1 cellular context compared by ENCODE assay signal in genomic region chr9:136244116-136244775, GRCh38.
TF ChIP-seq lines count a peak whose summit lies in the region.

No MANE protein-coding gene starts in this region.

TF ChIP-seq in HepG2, 621 proteins besides CTCF, POLR2A, EP300 and RAD21 (continued from another document and continues in another):
- TF ChIP-seq ZBTB10 (CRISPR knock-in tag; IDR thresholded peaks at IDR 0.05; ENCODE audit: borderline replicate concordance) (no peak), ZNF687 (CRISPR knock-in tag; IDR thresholded peaks at IDR 0.05) (no peak), ZFYVE20 (CRISPR knock-in tag; IDR thresholded peaks at IDR 0.05; ENCODE audit: borderline replicate concordance, low read depth) (no peak), ZGPAT (CRISPR knock-in tag; IDR thresholded peaks at IDR 0.05) (0 out of 2 replicates have a peak, but pooled peaks have one; percentile 52), SNAI1 (CRISPR knock-in tag; IDR thresholded peaks at IDR 0.05; ENCODE audit: borderline replicate concordance) (no peak), FLYWCH1 (CRISPR knock-in tag; IDR thresholded peaks at IDR 0.05) (no peak), SIX4 (CRISPR knock-in tag; IDR thresholded peaks at IDR 0.05) (no peak), CREM (IDR thresholded peaks at IDR 0.05) (peak; percentile 59; the same call in 1 of the 2 replicates), CREM (CRISPR knock-in tag; IDR thresholded peaks at IDR 0.05) (no peak), ZSCAN31 (CRISPR knock-in tag; IDR thresholded peaks at IDR 0.05; ENCODE audit: low read depth) (no peak), SAP130 (CRISPR knock-in tag; IDR thresholded peaks at IDR 0.05; ENCODE audit: low read depth) (peak; percentile 77), CREBL2 (CRISPR knock-in tag; IDR thresholded peaks at IDR 0.05; ENCODE audit: borderline replicate concordance) (no peak), MTF1 (CRISPR knock-in tag; IDR thresholded peaks at IDR 0.05) (no peak), GATAD2A (CRISPR knock-in tag; IDR thresholded peaks at IDR 0.05) (peak; percentile 28; the same call in 1 of the 2 replicates), NR2F6 (IDR thresholded peaks at IDR 0.05) (peak; percentile 86), NR2F6 (CRISPR knock-in tag; IDR thresholded peaks at IDR 0.05) (peak; percentile 72), ZBTB1 (CRISPR knock-in tag; IDR thresholded peaks at IDR 0.05; ENCODE audit: borderline replicate concordance) (no peak), NFAT5 (CRISPR knock-in tag; IDR thresholded peaks at IDR 0.05) (no peak), ZNF597 (CRISPR knock-in tag; IDR thresholded peaks at IDR 0.05) (no peak), ZNF619 (CRISPR knock-in tag; IDR thresholded peaks at IDR 0.05) (no peak), CEBPG (CRISPR knock-in tag; IDR thresholded peaks at IDR 0.05) (0 out of 2 replicates have a peak, but pooled peaks have one; percentile 2), DNMT1 (CRISPR knock-in tag; IDR thresholded peaks at IDR 0.05) (no peak), RFX1 (IDR thresholded peaks at IDR 0.05) (no peak), XRCC5 (optimal IDR thresholded peaks at IDR 0.05; ENCODE audit: low read length) (no peak), USF2 (IDR thresholded peaks at IDR 0.05; ENCODE audit: low read depth, low read length) (no peak), USF2 (CRISPR knock-in tag; IDR thresholded peaks at IDR 0.05; ENCODE audit: borderline replicate concordance) (no peak), CREB1 (IDR thresholded peaks at IDR 0.05) (no peak), CREB1 (CRISPR knock-in tag; IDR thresholded peaks at IDR 0.05) (0 out of 2 replicates have a peak, but pooled peaks have one; percentile 19), KAT8 (CRISPR knock-in tag; IDR thresholded peaks at IDR 0.05) (no peak), ZNF430 (CRISPR knock-in tag; IDR thresholded peaks at IDR 0.05) (no peak), MEIS2 (CRISPR knock-in tag; IDR thresholded peaks at IDR 0.05) (no peak), PREB (CRISPR knock-in tag; IDR thresholded peaks at IDR 0.05) (no peak), FOXP1 (IDR thresholded peaks at IDR 0.05) (no peak), FOXP1 (CRISPR knock-in tag; IDR thresholded peaks at IDR 0.05) (peak; percentile 55), ZNF703 (CRISPR knock-in tag; IDR thresholded peaks at IDR 0.05; ENCODE audit: borderline replicate concordance) (no peak), NPAS2 (CRISPR knock-in tag; IDR thresholded peaks at IDR 0.05; ENCODE audit: borderline replicate concordance) (no peak), PHF21A (CRISPR knock-in tag; IDR thresholded peaks at IDR 0.05) (no peak), CHD4 (IDR thresholded peaks at IDR 0.05; ENCODE audit: borderline replicate concordance, low read length) (0 out of 2 replicates have a peak, but pooled peaks have one; percentile 35), CHD2 (IDR thresholded peaks at IDR 0.05; ENCODE audit: low read depth, low read length) (no peak), TFAP4 (IDR thresholded peaks at IDR 0.05; ENCODE audit: borderline replicate concordance, low read depth) (no peak), ZNF800 (CRISPR knock-in tag; IDR thresholded peaks at IDR 0.05) (no peak), HNF4G (IDR thresholded peaks at IDR 0.05; ENCODE audit: borderline replicate concordance, low read depth, low read length) (no peak), HNF4G (CRISPR knock-in tag; IDR thresholded peaks at IDR 0.05; ENCODE audit: borderline replicate concordance, low read depth) (no peak)
